ENCODE assay signal across 15 cellular contexts in the genomic region with DNA sequence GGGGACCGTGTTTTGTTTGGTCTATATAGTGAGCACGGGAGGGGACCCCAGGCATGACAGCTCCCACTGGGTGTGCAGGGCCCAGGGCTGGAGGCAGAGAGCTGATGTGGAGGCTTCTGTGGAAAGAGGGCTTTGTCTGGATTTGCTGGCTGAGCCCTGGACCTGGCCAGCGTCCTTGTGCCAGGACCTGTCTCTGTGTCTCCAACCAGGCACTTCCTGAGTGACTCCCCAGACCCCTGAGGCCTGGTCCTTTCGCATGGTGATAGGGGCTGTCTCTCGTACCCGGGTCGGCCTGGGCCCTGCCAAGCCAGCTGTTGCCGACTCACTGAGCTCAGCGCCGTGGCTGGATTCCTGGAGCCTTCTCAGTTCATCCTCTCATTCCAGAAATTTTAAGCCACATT.
DNase-seq lines count a peak whose midpoint lies in the region; ATAC-seq and TF ChIP-seq lines count a peak whose summit lies in the region.
"Had no signal": no experiment of that assay in that cellular context is flagged by ENCODE, and none has a peak within 500 bp of the region (broad histone marks: within the 10 kb centered on the region; RNA-seq: fewer than 3 reads in every experiment).

No MANE protein-coding gene starts in this region.

- no peaks in the 10 kb centered on the region for H3K27me3 ChIP-seq in osteoblast (ENCODE audit: insufficient read depth, low read length)
- H3K27me3 ChIP-seq: hepatocyte, tibial nerve had no signal

- H3K4me2 ChIP-seq in osteoblast (ENCODE audit: insufficient read depth, low read length): no peak overlapping the region
- H3K4me2 ChIP-seq: hepatocyte had no signal

- peak; percentile 56 for DNase-seq in activated effector memory CD4-positive, alpha-beta T cell treated with anti-CD3 and anti-CD28 coated beads, Interleukin-2, amount 50 U/mL, for 16 hours
- no peak for DNase-seq in activated effector memory CD4-positive, alpha-beta T cell treated with Interleukin-2 at 50 U/mL for 16 hours
- DNase-seq in head of caudate nucleus: peak in 22 of 42 donors; percentile 0 to 40 (median 8)
- no peak for DNase-seq in osteoblast (ENCODE audit: insufficient read length, low spot score, missing footprints)
- peak; percentile 26 for DNase-seq in ureter (ENCODE audit: low spot score)
- DNase-seq in NCI-H526 (lab: John Stamatoyannopoulos, UW): no peak
- DNase-seq: activated CD8-positive, alpha-beta memory T cell treated with anti-CD3 and anti-CD28 coated beads, Interleukin-2, amount 10 ng/mL, durations not matched to agents 7 days and 5 days; activated naive CD4-positive, alpha-beta T cell; kidney glomerular epithelial cell; MV-4-11; stimulated activated CD4-positive, alpha-beta T cell treated with anti-CD3 and anti-CD28 coated beads, Interleukin-4, amount 100 ng/mL, for 1 hour had no signal

- peaks cover 29% of the 10 kb centered on the region for H3K36me3 ChIP-seq in osteoblast (ENCODE audit: insufficient read depth, low read length)
- H3K36me3 ChIP-seq: tibial nerve had no signal

- H3K4me1 ChIP-seq in osteoblast (ENCODE audit: insufficient read depth, low read length): peaks cover 73% of the 10 kb centered on the region

- H3K9me3 ChIP-seq in osteoblast (ENCODE audit: low read depth, low read length): no peaks in the 10 kb centered on the region
- H3K9me3 ChIP-seq: tibial nerve had no signal

- no peaks in the 10 kb centered on the region for H4K20me1 ChIP-seq in osteoblast (ENCODE audit: insufficient read depth, low read length)

- H3K79me2 ChIP-seq in osteoblast (ENCODE audit: insufficient read depth, low read length): peaks cover 88% of the 10 kb centered on the region
- H3K79me2 ChIP-seq: hepatocyte had no signal

- no peak for ATAC-seq in HG02970 (IDR thresholded peaks at IDR 0.05; ENCODE audit: low FRiP score, unreplicated experiment)
- no peak for ATAC-seq in GM21447 (IDR thresholded peaks at IDR 0.05; ENCODE audit: unreplicated experiment)
- ATAC-seq: activated CD8-positive, alpha-beta memory T cell treated with anti-CD3 and anti-CD28 coated beads, Interleukin-2, amount 10 ng/mL, durations not matched to agents 7 days and 5 days had no signal

- H2AFZ ChIP-seq in osteoblast (ENCODE audit: low read length): no peak overlapping the region
- H2AFZ ChIP-seq: hepatocyte had no signal

- H3K27ac ChIP-seq in osteoblast (ENCODE audit: low read depth, low read length): peak overlapping the region; percentile 99
- H3K27ac ChIP-seq: hepatocyte had no signal

- no peak for TF ChIP-seq CTCF in osteoblast (IDR thresholded peaks at IDR 0.05; ENCODE audit: extremely low read depth, low read depth, low read length)

- no peak overlapping the region for H3K4me3 ChIP-seq in osteoblast (ENCODE audit: insufficient read depth, low read length)
- H3K4me3 ChIP-seq: hepatocyte, tibial nerve had no signal

- intact Hi-C loops in head of caudate nucleus (cut with DNase I): loop anchor here (10.0 kb wide), 1 partner anchor 103 kb away; no protein-coding TSS in a partner anchor

Comparison
In these comparisons a context has a peak if more than half of its experiments do, and no peak if none do; other contexts are left out.
1. DNase-seq: peak in activated effector memory CD4-positive, alpha-beta T cell treated with anti-CD3 and anti-CD28 coated beads, Interleukin-2, amount 50 U/mL, for 16 hours (single experiment), head of caudate nucleus (22 of 42) and ureter (single experiment); none in activated effector memory CD4-positive, alpha-beta T cell treated with Interleukin-2 at 50 U/mL for 16 hours (single experiment), osteoblast (single experiment) and NCI-H526 (0 of 2).